Comparison of ENCODE assay signal across 1 cellular context in the genomic region with DNA sequence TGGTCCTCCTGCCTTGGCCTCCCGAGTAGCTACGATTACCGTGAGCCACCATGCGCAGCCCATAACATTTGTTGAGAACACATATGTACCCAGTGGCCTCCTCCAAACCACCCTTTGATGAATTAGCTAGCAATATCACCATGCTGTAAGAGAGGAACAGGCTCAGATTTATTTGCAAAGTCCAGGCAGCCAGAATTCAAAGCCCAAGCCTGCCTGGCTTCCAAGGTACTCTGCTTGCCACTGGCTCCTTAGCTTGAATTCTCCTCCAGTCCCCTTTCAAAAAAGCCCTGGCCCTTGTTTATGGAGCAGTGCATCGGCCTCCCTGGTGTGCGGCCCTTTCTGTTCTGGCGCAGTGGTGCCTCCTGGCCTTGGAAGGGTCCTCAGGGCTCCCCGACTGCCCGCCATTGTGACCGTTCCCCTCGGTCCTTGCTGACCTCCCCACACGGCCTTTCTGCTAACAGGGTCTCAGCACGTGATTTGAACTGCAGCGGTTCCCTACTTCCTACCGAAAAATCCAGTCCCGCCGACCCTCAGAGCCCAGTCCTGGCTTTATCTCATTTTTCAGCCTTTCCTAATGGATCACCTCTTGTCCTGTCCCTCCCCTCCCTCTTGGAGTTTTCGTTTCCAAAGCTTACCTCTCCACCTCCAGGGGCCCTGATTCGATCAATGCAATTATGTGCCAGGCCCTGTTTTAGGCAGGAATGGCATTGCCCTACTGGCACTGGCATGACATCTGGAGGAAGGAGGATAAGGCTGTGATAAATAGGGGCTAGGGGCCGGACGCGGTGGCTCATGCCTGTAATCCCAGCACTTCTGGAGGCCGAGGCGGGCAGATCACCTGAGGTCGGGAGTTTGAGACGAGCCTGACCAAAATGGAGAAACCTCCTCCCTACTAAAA.
TF ChIP-seq lines count a peak whose summit lies in the region.

No MANE protein-coding gene starts in this region.

TF ChIP-seq in endothelial cell of umbilical vein, 7 proteins besides CTCF, POLR2A, EP300 and RAD21:
- TF ChIP-seq MYC (IDR thresholded peaks at IDR 0.05; ENCODE audit: low read depth, low read length) (no peak), EZH2 (IDR thresholded peaks at IDR 0.05; ENCODE audit: borderline replicate concordance, low read depth, low read length, severe bottlenecking) (no peak), FOS (IDR thresholded peaks at IDR 0.05; ENCODE audit: borderline replicate concordance, insufficient read depth, low read length) (no peak), POLR2AphosphoS5 (IDR thresholded peaks at IDR 0.05; ENCODE audit: insufficient read depth, low read depth, low read length) (no peak), GATA2 (IDR thresholded peaks at IDR 0.05; ENCODE audit: insufficient read depth, insufficient read length, low read depth, low read length) (no peak), JUN (IDR thresholded peaks at IDR 0.05; ENCODE audit: borderline replicate concordance, insufficient read depth, insufficient read length, low read depth) (no peak)
- TF ChIP-seq, protein P1, sequence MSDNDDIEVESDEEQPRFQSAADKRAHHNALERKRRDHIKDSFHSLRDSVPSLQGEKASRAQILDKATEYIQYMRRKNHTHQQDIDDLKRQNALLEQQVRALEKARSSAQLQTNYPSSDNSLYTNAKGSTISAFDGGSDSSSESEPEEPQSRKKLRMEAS (IDR thresholded peaks at IDR 0.05; ENCODE audit: insufficient read depth, insufficient read length) = no peak
